Comparison of ENCODE assay signal across 30 cellular contexts in genomic region chr2:230938098-230938497, GRCh38. TPM values are rescaled to one million over a fixed set of nuclear protein-coding genes. Genes with fewer than 3 reads are reported as not detected.
"Had no signal": no experiment of that assay in that cellular context is flagged by ENCODE, and none has a peak within 500 bp of the region (broad histone marks: within the 10 kb centered on the region; RNA-seq: fewer than 3 reads in every experiment).

No MANE protein-coding gene starts in this region.

- DNase-seq: colonic mucosa; dermis blood vessel endothelial cell; effector CD4-positive, alpha-beta T cell; erythroblast; foreskin melanocyte; heart right ventricle; hypothalamus; kidney glomerular epithelial cell; mucosa of descending colon; naive thymus-derived CD8-positive, alpha-beta T cell; sigmoid colon; stimulated activated CD4-positive, alpha-beta T cell treated with anti-CD3 and anti-CD28 coated beads, Interleukin-2, amount 100 ng/mL, for 24 hours; stimulated activated CD4-positive, alpha-beta T cell treated with anti-CD3 and anti-CD28 coated beads, Interleukin-4, amount 100 ng/mL, for 4 hours; stimulated activated naive B cell treated with anti-CD40 and anti-IgM and Interleukin-4, amounts not matched to agents 10 μg/mL and 1 μg/mL and 100 μg/mL, for 72 hours; stimulated activated naive CD8-positive, alpha-beta T cell treated with anti-CD3 and anti-CD28 coated beads, Interleukin-15, amount 100 ng/mL, for 72 hours; substantia nigra; transverse colon had no signal

- H3K27ac Mint-ChIP-seq: endodermal cell; naive thymus-derived CD8-positive, alpha-beta T cell; stimulated activated naive B cell treated with anti-CD40 and anti-IgM and Interleukin-4, amounts not matched to agents 10 μg/mL and 1 μg/mL and 100 μg/mL, for 72 hours; stimulated activated naive CD8-positive, alpha-beta T cell treated with anti-CD3 and anti-CD28 coated beads, Interleukin-15, amount 100 ng/mL, for 72 hours had no signal

- H3K4me3 ChIP-seq: colonic mucosa, heart right ventricle, mucosa of descending colon, sigmoid colon, skin epidermis, thoracic aorta, transverse colon had no signal

- H3K27me3 ChIP-seq: colonic mucosa, transverse colon had no signal

- H3K27ac ChIP-seq: colonic mucosa, heart right ventricle, sigmoid colon, skin epidermis, thoracic aorta, transverse colon had no signal

- H3K4me1 Mint-ChIP-seq: neural crest cell had no signal

- H3K9me3 ChIP-seq: colonic mucosa, transverse colon had no signal

- H3K36me3 ChIP-seq: colonic mucosa, heart right ventricle, sigmoid colon, thoracic aorta, transverse colon had no signal

- FAIRE-seq: endothelial cell of umbilical vein, islet of Langerhans, urothelium cell line had no signal

- H3K4me1 ChIP-seq: colonic mucosa, transverse colon had no signal

- ATAC-seq: heart right ventricle; mucosa of descending colon; naive thymus-derived CD8-positive, alpha-beta T cell; stimulated activated naive B cell treated with anti-CD40 and anti-IgM and Interleukin-4, amounts not matched to agents 10 μg/mL and 1 μg/mL and 100 μg/mL, for 72 hours; stimulated activated naive CD8-positive, alpha-beta T cell treated with anti-CD3 and anti-CD28 coated beads, Interleukin-15, amount 100 ng/mL, for 72 hours had no signal

- H3K4me3 Mint-ChIP-seq: endodermal cell; naive thymus-derived CD8-positive, alpha-beta T cell; neural crest cell; stimulated activated naive B cell treated with anti-CD40 and anti-IgM and Interleukin-4, amounts not matched to agents 10 μg/mL and 1 μg/mL and 100 μg/mL, for 72 hours; stimulated activated naive CD8-positive, alpha-beta T cell treated with anti-CD3 and anti-CD28 coated beads, Interleukin-15, amount 100 ng/mL, for 72 hours had no signal

RNA-seq across cellular contexts. Expression of gene GPR55, which starts 13.1 kb away (rescaled TPM):
- total RNA-seq: dermis blood vessel endothelial cell, endothelial cell of umbilical vein, glomerular endothelial cell, lung microvascular endothelial cell, neural crest cell, osteocyte, pulmonary artery endothelial cell, sigmoid colon, thoracic aorta had no signal
- polyA plus RNA-seq: endothelial cell of umbilical vein had no signal

RNA-seq across cellular contexts. Expression of gene SPATA3, which starts 57.8 kb away (rescaled TPM):
- total RNA-seq: colonic mucosa; dermis blood vessel endothelial cell; endodermal cell; endothelial cell of umbilical vein; glomerular endothelial cell; heart right ventricle; liver; lung microvascular endothelial cell; mesenteric fat pad; mucosa of descending colon; naive thymus-derived CD8-positive, alpha-beta T cell; neural crest cell; osteocyte; pulmonary artery endothelial cell; sigmoid colon; thoracic aorta; transverse colon had no signal
- polyA plus RNA-seq: endothelial cell of umbilical vein; heart right ventricle; liver; naive thymus-derived CD8-positive, alpha-beta T cell; sigmoid colon had no signal
